Comparison of ENCODE assay signal across 8 cellular contexts in genomic region chr5:132293066-132293991, GRCh38. TPM values are rescaled to one million over a fixed set of nuclear protein-coding genes. Genes with fewer than 3 reads are reported as not detected.
DNase-seq lines count a peak whose midpoint lies in the region; ATAC-seq and TF ChIP-seq lines count a peak whose summit lies in the region.

No MANE protein-coding gene starts in this region.

- CTCF ChIA-PET in BJ (lab: Yijun Ruan, JAX), result interaction anchor here (0.8 to 6.9 kb wide), 8 partner anchors 8 to 76 kb away, joined by 3 to 38 read pairs (median 6); partner anchors contain the start of genes P4HA2 and SLC22A5

- no peaks in the 10 kb centered on the region for H3K9me3 ChIP-seq in liver (ENCODE audit: control insufficient read depth in 4 of 4, low read length in 3 of 4)

- H3K36me3 ChIP-seq in BJ (ENCODE audit: control insufficient read depth, insufficient read depth, low read length) (0 out of 2 replicates have a peak, but pooled peaks cover 1% of the 10 kb centered on the region), liver (ENCODE audit: control insufficient read depth in 4 of 4, insufficient read depth in 3 of 4, low read depth in 1 of 4, low read length in 3 of 4) (no peaks in the 10 kb centered on the region)

- WGBS in liver, result 1% methylated on average over 50 of the region's 50 CpGs

- peak overlapping the region; percentile 93 for H3K4me3 Mint-ChIP-seq in dendritic cell treated with granulocyte-macrophage colony-stimulating factor and Interleukin-4, amounts not matched to agents 40 ng/mL and 50 ng/mL, for 4 days

- H3K4me3 ChIP-seq in BJ (ENCODE audit: low read depth, low read length), result peak overlapping the region; percentile 62
- peak overlapping the region; percentile 46 to 75 (median 64) for H3K4me3 ChIP-seq in liver (ENCODE audit: low read depth in 1 of 3, low read length in 3 of 3)

- peak; percentile 39 for ATAC-seq in GM19351 (IDR thresholded peaks at IDR 0.05; ENCODE audit: unreplicated experiment)
- peak; percentile 30 for ATAC-seq in HG03521 (IDR thresholded peaks at IDR 0.05; ENCODE audit: unreplicated experiment)

- peak; percentile 31 for DNase-seq in BJ (ENCODE audit: low read depth)
- peak; percentile 40 for DNase-seq in NCI-H526 treated with DMSO at 0.1 percent for 48 hours (lab: John Stamatoyannopoulos, UW)
- peak; percentile 51 for DNase-seq in activated CD4-positive, alpha-beta T cell treated with anti-CD3 and anti-CD28 coated beads, Interleukin-2, amount 50 U/mL, for 1 hour
- DNase-seq in stimulated activated CD4-positive, alpha-beta T cell treated with anti-CD3 and anti-CD28 coated beads, Interleukin-2, amount 100 ng/mL, for 48 hours, result peak; percentile 64 to 66

- H3K4me1 Mint-ChIP-seq in dendritic cell treated with granulocyte-macrophage colony-stimulating factor and Interleukin-4, amounts not matched to agents 40 ng/mL and 50 ng/mL, for 4 days (ENCODE audit: low read depth), result peaks cover 56% of the 10 kb centered on the region

- peak overlapping the region; percentile 78 to 92 for H3K9ac ChIP-seq in liver (ENCODE audit: low read depth in 1 of 2, low read length in 2 of 2)

- peaks cover 6% of the 10 kb centered on the region for H3K36me3 Mint-ChIP-seq in dendritic cell treated with granulocyte-macrophage colony-stimulating factor and Interleukin-4, amounts not matched to agents 40 ng/mL and 50 ng/mL, for 4 days (ENCODE audit: low read depth)

- intact Hi-C loops in dendritic cell treated with granulocyte-macrophage colony-stimulating factor and Interleukin-4, amounts not matched to agents 40 ng/mL and 50 ng/mL, for 4 days (cut with micrococcal nuclease), result loop anchor here (5.0 kb wide), 1 partner anchor 74 kb away; the partner anchor contains the start of gene SLC22A5

- H3K27ac Mint-ChIP-seq in dendritic cell treated with granulocyte-macrophage colony-stimulating factor and Interleukin-4, amounts not matched to agents 40 ng/mL and 50 ng/mL, for 4 days, result peak overlapping the region; percentile 99

- H3K27me3 Mint-ChIP-seq in dendritic cell treated with granulocyte-macrophage colony-stimulating factor and Interleukin-4, amounts not matched to agents 40 ng/mL and 50 ng/mL, for 4 days, result no peaks in the 10 kb centered on the region

- H3K27me3 ChIP-seq in BJ (ENCODE audit: control insufficient read depth, insufficient read depth, low read length), result no peaks in the 10 kb centered on the region
- H3K27me3 ChIP-seq in liver (ENCODE audit: control insufficient read depth in 4 of 4, insufficient read depth in 4 of 4, low read length in 3 of 4), result no peaks in the 10 kb centered on the region

- H3K27ac ChIP-seq in liver (ENCODE audit: low read depth in 1 of 2, low read length in 2 of 2), result peak overlapping the region; percentile 92

- peaks cover 5 to 18% (median 12%) of the 10 kb centered on the region in 4 donors for H3K4me1 ChIP-seq in liver (ENCODE audit: control insufficient read depth in 4 of 4, insufficient read depth in 4 of 4, low read length in 3 of 4)

- peak; percentile 35; the same call in 1 of the 2 replicates for TF ChIP-seq CTCF in BJ (IDR thresholded peaks at IDR 0.05; ENCODE audit: insufficient read depth, low read depth, low read length)
- TF ChIP-seq CTCF in liver (IDR thresholded peaks at IDR 0.05; ENCODE audit: low read depth, low read length, missing input control), result no peak

- POLR2A ChIA-PET in BJ (lab: Charles Lee), result interaction anchor here (0.6 to 1.2 kb wide), 5 partner anchors 16 to 197 kb away, joined by 3 to 6 read pairs (median 4); partner anchors contain the start of gene IRF1

- no peaks in the 10 kb centered on the region for H3K9me3 Mint-ChIP-seq in dendritic cell treated with granulocyte-macrophage colony-stimulating factor and Interleukin-4, amounts not matched to agents 40 ng/mL and 50 ng/mL, for 4 days

- no peak for TF ChIP-seq RAD21 in liver (IDR thresholded peaks at IDR 0.05)

TF ChIP-seq in liver, 16 proteins besides CTCF, POLR2A, EP300 and RAD21:
- TF ChIP-seq HNF4G (IDR thresholded peaks at IDR 0.05) (no peak), EGR1 (IDR thresholded peaks at IDR 0.05; ENCODE audit: low read depth in 2 of 2) (peak; percentile 82 to 95), FOXA2 (IDR thresholded peaks at IDR 0.05) (no peak), NR2F2 (IDR thresholded peaks at IDR 0.05) (peak; percentile 48), SP1 (IDR thresholded peaks at IDR 0.05) (no peak), YY1 (IDR thresholded peaks at IDR 0.05) (peak; percentile 97), FOXA1 (IDR thresholded peaks at IDR 0.05) (no peak), REST (IDR thresholded peaks at IDR 0.05) (peak; percentile 53), MAX (IDR thresholded peaks at IDR 0.05) (peak; percentile 10), TAF1 (conservative IDR thresholded peaks at IDR 0.05) (peak; percentile 33), HNF4A (conservative IDR thresholded peaks at IDR 0.05) (peak in 1 of 2 donors; percentile 16), RXRA (IDR thresholded peaks at IDR 0.05) (peak; percentile 24 to 29)

RNA-seq across cellular contexts. Expression of gene SLC22A4, which starts 0.9 kb away (rescaled TPM):
- polyA plus RNA-seq in BJ (2011; rRNA removed), result 18.0 and 19.3 TPM in 2 replicates
- 13.1 and 13.7 TPM in 2 replicates for polyA minus RNA-seq in BJ (2011; rRNA and poly(A)+ RNA removed)
- 10 to 100 TPM in 1 of 2 donors, under 1 TPM in 1; 0.59 to 42.2 TPM for total RNA-seq in liver
- under 1 TPM; 0.25 to 0.35 TPM for polyA plus RNA-seq in liver

RNA-seq across cellular contexts. Expression of gene PDLIM4, which starts 35.8 kb away (rescaled TPM):
- polyA plus RNA-seq in BJ (2011; rRNA removed) (17.1 and 31.0 TPM in 2 replicates), liver (under 1 TPM; 0.45 to 0.85 TPM)
- 36.3 and 48.2 TPM in 2 replicates for polyA minus RNA-seq in BJ (2011; rRNA and poly(A)+ RNA removed)
- total RNA-seq in liver, result under 1 TPM; 0.25 to 0.93 TPM

Comparison
In these comparisons a context has a peak if more than half of its experiments do, and no peak if none do; other contexts are left out.
1. Peak in every context shown above with its lines: DNase-seq, ATAC-seq, H3K4me3 ChIP-seq and H3K27ac ChIP-seq.
2. RNA of gene SLC22A4, which starts 0.9 kb away (polyA plus RNA-seq): 18.0 to 19.3 TPM in BJ; 0.25 to 0.35 TPM in liver; every median in the first group is over 10 times any median in the second.